ENCODE assay signal across 18 cellular contexts in genomic region chrX:40244116-40244515, GRCh38.
A peak's percentile ranks its signal among the peaks of the same experiment; 100 is the strongest.
DNase-seq lines count a peak whose midpoint lies in the region; ATAC-seq and TF ChIP-seq lines count a peak whose summit lies in the region.
"Had no signal": no experiment of that assay in that cellular context is flagged by ENCODE, and none has a peak within 500 bp of the region (broad histone marks: within the 10 kb centered on the region; RNA-seq: fewer than 3 reads in every experiment).

No MANE protein-coding gene starts in this region.

- no peak overlapping the region for H2AFZ ChIP-seq in hepatocyte
- peak overlapping the region; percentile 76 for H2AFZ ChIP-seq in parathyroid adenoma
- H2AFZ ChIP-seq: GM23248 had no signal

- H3K9ac ChIP-seq in parathyroid adenoma: no peak overlapping the region
- H3K9ac ChIP-seq: GM23248 had no signal

- H3K36me3 ChIP-seq in BE2C (no peaks in the 10 kb centered on the region), hepatocyte (replicated peaks; ENCODE audit: insufficient read depth, low read depth) (no peaks in the 10 kb centered on the region), parathyroid adenoma (ENCODE audit: control insufficient read depth, insufficient read depth, low read length) (no peaks in the 10 kb centered on the region), upper lobe of left lung (no peaks in the 10 kb centered on the region)

- H3K4me1 ChIP-seq in BE2C (peaks cover 28% of the 10 kb centered on the region), hepatocyte (ENCODE audit: insufficient read depth) (peaks cover 10% of the 10 kb centered on the region), parathyroid adenoma (peaks cover 10% of the 10 kb centered on the region), upper lobe of left lung (peaks cover 3 to 14% (median 7%) of the 10 kb centered on the region in 4 donors)

- H3K27me3 ChIP-seq in BE2C: no peaks in the 10 kb centered on the region
- H3K27me3 ChIP-seq in hepatocyte: no peaks in the 10 kb centered on the region
- H3K27me3 ChIP-seq in parathyroid adenoma (ENCODE audit: control insufficient read depth, insufficient read depth, low read length): no peaks in the 10 kb centered on the region
- no peaks in the 10 kb centered on the region for H3K27me3 ChIP-seq in upper lobe of left lung

- TF ChIP-seq CTCF in BE2C (IDR thresholded peaks at IDR 0.05; ENCODE audit: low read depth, low read length): no peak
- no peak for TF ChIP-seq CTCF in hepatocyte (IDR thresholded peaks at IDR 0.05; ENCODE audit: poor library complexity)
- TF ChIP-seq CTCF in parathyroid adenoma (IDR thresholded peaks at IDR 0.05): no peak
- no peak for TF ChIP-seq CTCF in upper lobe of left lung (IDR thresholded peaks at IDR 0.05)

- H3K79me2 ChIP-seq in hepatocyte (no peaks in the 10 kb centered on the region), parathyroid adenoma (no peaks in the 10 kb centered on the region)

- H3K9me3 ChIP-seq in BE2C (no peaks in the 10 kb centered on the region), hepatocyte (ENCODE audit: low read depth) (no peaks in the 10 kb centered on the region), parathyroid adenoma (ENCODE audit: control insufficient read depth, low read length) (no peaks in the 10 kb centered on the region), upper lobe of left lung (no peaks in the 10 kb centered on the region)

- H3K4me2 ChIP-seq in hepatocyte (peak overlapping the region; percentile 51), parathyroid adenoma (ENCODE audit: low read length) (peak overlapping the region; percentile 22)

- 45% methylated on average over 6 of the region's 6 CpGs for WGBS in hepatocyte (ENCODE audit: low lambda C conversion rate, missing lambda C conversion rate)
- 37 to 72% methylated on average over 4 to 6 of the region's 6 CpGs for WGBS in upper lobe of left lung, 2 donors

- DNase-seq in BE2C: no peak
- peak; percentile 4 for DNase-seq in amniotic epithelial cell (ENCODE audit: low read depth)
- DNase-seq in hepatocyte (ENCODE audit: low spot score): no peak
- DNase-seq in upper lobe of left lung: no peak
- DNase-seq: CD4-positive, CD25-positive, alpha-beta regulatory T cell; EL; GF-D8; HCEC 1CT; KBM-7; NCI-H1105 treated with DMSO at 0.1 percent for 48 hours; NCI-H2029 treated with DMSO at 0.1 percent for 48 hours; NCI-H2171; NCI-H446 had no signal

- H4K20me1 ChIP-seq in hepatocyte (ENCODE audit: insufficient read depth, poor library complexity, severe bottlenecking): no peaks in the 10 kb centered on the region

- ATAC-seq in GM18909 (IDR thresholded peaks at IDR 0.05; ENCODE audit: poor library complexity, unreplicated experiment): no peak
- no peak for ATAC-seq in upper lobe of left lung (ENCODE audit: low FRiP score in 2 of 2)
- ATAC-seq in GM21381 (IDR thresholded peaks at IDR 0.05; ENCODE audit: unreplicated experiment): no peak
- ATAC-seq: Right ventricle myocardium inferior had no signal

- peak overlapping the region; percentile 49 for H3K27ac ChIP-seq in hepatocyte
- H3K27ac ChIP-seq in parathyroid adenoma: no peak overlapping the region
- H3K27ac ChIP-seq in upper lobe of left lung: no peak overlapping the region
- H3K27ac ChIP-seq: GM23248 had no signal

- TF ChIP-seq POLR2A in upper lobe of left lung (IDR thresholded peaks at IDR 0.05): no peak

- H3K4me3 ChIP-seq in BE2C (ENCODE audit: low read depth, low read length): peak overlapping the region; percentile 23; the same call in 1 of the 2 replicates
- no peak overlapping the region for H3K4me3 ChIP-seq in hepatocyte
- no peak overlapping the region for H3K4me3 ChIP-seq in parathyroid adenoma (ENCODE audit: low read depth, low read length)
- H3K4me3 ChIP-seq in upper lobe of left lung: no peak overlapping the region
- H3K4me3 ChIP-seq: GM23248 had no signal

- no peaks in the 10 kb centered on the region for H3K9me2 ChIP-seq in hepatocyte (replicated peaks; ENCODE audit: insufficient read depth)

- TF ChIP-seq EP300 in upper lobe of left lung (IDR thresholded peaks at IDR 0.05): no peak
